23 cellular contexts compared by ENCODE assay signal in the genomic region with DNA sequence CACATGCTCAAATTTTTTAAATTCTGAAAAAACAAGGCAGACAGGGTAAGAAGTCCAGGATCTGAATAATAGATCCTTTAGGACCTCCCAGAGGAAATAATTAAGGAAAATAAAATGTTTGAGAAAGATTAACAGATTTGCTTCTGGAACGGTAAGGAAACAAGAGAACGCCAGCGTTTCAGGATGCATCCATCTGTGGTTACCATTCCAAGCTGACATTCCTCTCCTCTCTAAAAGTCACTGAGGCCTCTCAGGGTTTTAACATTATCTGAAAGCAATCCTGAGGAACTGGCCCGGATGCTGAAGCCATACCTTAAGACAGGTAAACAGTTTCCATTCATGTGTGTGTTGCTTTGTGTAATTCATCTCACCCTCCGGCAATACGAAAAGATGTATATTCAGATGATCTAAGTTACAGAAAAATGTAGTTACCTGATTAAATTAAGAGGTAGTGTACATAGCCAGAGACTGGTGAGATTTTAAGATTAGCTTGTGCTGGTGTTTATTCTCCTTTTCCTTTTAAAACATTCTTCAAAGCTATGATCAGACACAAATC.
"Had no signal": no experiment of that assay in that cellular context is flagged by ENCODE, and none has a peak within 500 bp of the region (broad histone marks: within the 10 kb centered on the region; RNA-seq: fewer than 3 reads in every experiment).

No MANE protein-coding gene starts in this region.

- H3K9me3 ChIP-seq: uterus had no signal

- H3K27me3 Mint-ChIP-seq: activated CD4-positive, alpha-beta T cell treated with anti-CD3 and anti-CD28 coated beads, Interleukin-2, amount 10 ng/mL, durations not matched to agents 7 days and 5 days; activated T-cell treated with anti-CD3 and anti-CD28 coated beads, Interleukin-2, amount 50 U/mL, for 24 hours had no signal

- H3K4me1 ChIP-seq: uterus had no signal

- H3K27ac Mint-ChIP-seq: activated CD4-positive, alpha-beta memory T cell treated with anti-CD3 and anti-CD28 coated beads, Interleukin-2, amount 10 ng/mL, durations not matched to agents 7 days and 5 days; activated CD4-positive, alpha-beta T cell treated with anti-CD3 and anti-CD28 coated beads, Interleukin-2, amount 10 ng/mL, durations not matched to agents 7 days and 5 days; activated naive CD4-positive, alpha-beta T cell treated with anti-CD3 and anti-CD28 coated beads, Interleukin-2, amount 10 ng/mL, durations not matched to agents 7 days and 5 days; activated naive CD8-positive, alpha-beta T cell treated with anti-CD3 and anti-CD28 coated beads, Interleukin-2, amount 10 ng/mL, durations not matched to agents 7 days and 5 days; activated T-cell treated with anti-CD3 and anti-CD28 coated beads, Interleukin-2, amount 50 U/mL, for 24 hours; type B pancreatic cell had no signal

- ATAC-seq: activated CD4-positive, CD25-positive, alpha-beta regulatory T cell treated with anti-CD3 and anti-CD28 coated beads, Interleukin-2, amount 50 U/mL, for 24 hours; esophagus mucosa; heart right ventricle; right cardiac atrium had no signal

- H3K27ac ChIP-seq: heart right ventricle, left ventricle myocardium inferior, uterus, VCaP had no signal

- DNase-seq: activated CD4-positive, alpha-beta memory T cell treated with anti-CD3 and anti-CD28 coated beads, Interleukin-2, amount 10 ng/mL, durations not matched to agents 7 days and 5 days; activated CD4-positive, alpha-beta T cell treated with anti-CD3 and anti-CD28 coated beads, Interleukin-2, amount 10 ng/mL, durations not matched to agents 7 days and 5 days; activated CD8-positive, alpha-beta memory T cell treated with anti-CD3 and anti-CD28 coated beads, Interleukin-2, amount 50 U/mL, for 48 hours; activated gamma-delta T cell; activated naive CD4-positive, alpha-beta T cell treated with anti-CD3 and anti-CD28 coated beads, Interleukin-2, amount 10 ng/mL, durations not matched to agents 7 days and 5 days; activated naive CD8-positive, alpha-beta T cell treated with anti-CD3 and anti-CD28 coated beads, Interleukin-2, amount 10 ng/mL, durations not matched to agents 7 days and 5 days; activated T-cell treated with anti-CD3 and anti-CD28 coated beads, Interleukin-2, amount 50 U/mL, for 24 hours; central memory CD4-positive, alpha-beta T cell; foreskin melanocyte; heart right ventricle; kidney glomerular epithelial cell; left ventricle myocardium inferior; right cardiac atrium; stimulated activated CD4-positive, alpha-beta T cell treated with anti-CD3 and anti-CD28 coated beads, Interleukin-15, amount 100 ng/mL, for 24 hours; stimulated activated CD4-positive, alpha-beta T cell treated with anti-CD3 and anti-CD28 coated beads, Interleukin-2, amount 100 ng/mL, for 24 hours; stimulated activated naive CD4-positive, alpha-beta T cell; uterus had no signal

- H3K4me3 ChIP-seq: heart right ventricle, left ventricle myocardium inferior, lung, uterus had no signal

- H3K9me3 Mint-ChIP-seq: activated CD4-positive, alpha-beta T cell treated with anti-CD3 and anti-CD28 coated beads, Interleukin-2, amount 10 ng/mL, durations not matched to agents 7 days and 5 days; activated naive CD4-positive, alpha-beta T cell treated with anti-CD3 and anti-CD28 coated beads, Interleukin-2, amount 10 ng/mL, durations not matched to agents 7 days and 5 days; activated T-cell treated with anti-CD3 and anti-CD28 coated beads, Interleukin-2, amount 50 U/mL, for 24 hours had no signal

- H3K4me3 Mint-ChIP-seq: activated CD4-positive, alpha-beta memory T cell treated with anti-CD3 and anti-CD28 coated beads, Interleukin-2, amount 10 ng/mL, durations not matched to agents 7 days and 5 days; activated CD4-positive, alpha-beta T cell treated with anti-CD3 and anti-CD28 coated beads, Interleukin-2, amount 10 ng/mL, durations not matched to agents 7 days and 5 days; activated naive CD4-positive, alpha-beta T cell treated with anti-CD3 and anti-CD28 coated beads, Interleukin-2, amount 10 ng/mL, durations not matched to agents 7 days and 5 days; activated naive CD8-positive, alpha-beta T cell treated with anti-CD3 and anti-CD28 coated beads, Interleukin-2, amount 10 ng/mL, durations not matched to agents 7 days and 5 days; activated T-cell treated with anti-CD3 and anti-CD28 coated beads, Interleukin-2, amount 50 U/mL, for 24 hours; neural crest cell; type B pancreatic cell had no signal

- H3K27me3 ChIP-seq: heart right ventricle, uterus had no signal

- H3K36me3 Mint-ChIP-seq: activated naive CD4-positive, alpha-beta T cell treated with anti-CD3 and anti-CD28 coated beads, Interleukin-2, amount 10 ng/mL, durations not matched to agents 7 days and 5 days; activated naive CD8-positive, alpha-beta T cell treated with anti-CD3 and anti-CD28 coated beads, Interleukin-2, amount 10 ng/mL, durations not matched to agents 7 days and 5 days; type B pancreatic cell had no signal

- H3K36me3 ChIP-seq: heart right ventricle, left ventricle myocardium inferior, uterus had no signal
